In the genomic region with DNA sequence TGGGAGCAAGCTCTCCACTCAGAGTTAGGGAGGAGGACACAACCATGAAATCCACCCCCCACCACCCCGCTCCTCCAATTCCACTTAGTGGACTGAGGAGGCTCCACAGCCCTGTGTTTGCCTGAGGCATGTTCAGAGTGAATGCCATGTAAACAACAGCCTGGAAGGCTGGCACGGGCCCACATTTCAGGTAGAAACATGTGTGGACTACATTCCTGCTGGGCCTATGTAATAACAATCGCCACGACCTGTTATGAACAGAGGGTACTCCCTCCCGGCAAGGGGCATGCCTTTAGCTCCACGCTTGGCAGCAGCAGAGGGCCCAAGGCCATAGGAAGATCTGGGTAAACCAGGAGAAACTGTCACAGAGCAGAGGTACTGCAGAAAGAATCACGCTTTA, we compare ENCODE assay signal across 26 cellular contexts.
A peak's percentile ranks its signal among the peaks of the same experiment; 100 is the strongest.
DNase-seq lines count a peak whose midpoint lies in the region; ATAC-seq and TF ChIP-seq lines count a peak whose summit lies in the region.
"Had no signal": no experiment of that assay in that cellular context is flagged by ENCODE, and none has a peak within 500 bp of the region (broad histone marks: within the 10 kb centered on the region; RNA-seq: fewer than 3 reads in every experiment).

No MANE protein-coding gene starts in this region.

- no peaks in the 10 kb centered on the region for H3K27me3 ChIP-seq in body of pancreas
- H3K27me3 ChIP-seq in upper lobe of right lung: no peaks in the 10 kb centered on the region
- H3K27me3 ChIP-seq: MG63, vagina had no signal

- H3K4me3 ChIP-seq in body of pancreas: no peak overlapping the region
- no peak overlapping the region for H3K4me3 ChIP-seq in upper lobe of right lung
- H3K4me3 ChIP-seq: coronary artery, HAP-1, MG63, vagina had no signal

- intact Hi-C loops in body of pancreas (cut with DNase I): no loop called here
- intact Hi-C loops in upper lobe of right lung (cut with DNase I): no loop called here

- H3K9me3 ChIP-seq in body of pancreas: no peaks in the 10 kb centered on the region
- no peaks in the 10 kb centered on the region for H3K9me3 ChIP-seq in upper lobe of right lung
- H3K9me3 ChIP-seq: HAP-1, MG63, vagina had no signal

- H3K4me1 ChIP-seq in body of pancreas (no peaks in the 10 kb centered on the region), upper lobe of right lung (no peaks in the 10 kb centered on the region)
- H3K4me1 ChIP-seq: HAP-1, vagina had no signal

- ATAC-seq in body of pancreas (peak; percentile 53), left lobe of liver (peak; percentile 37), upper lobe of right lung (peak; percentile 87), HG03354 (IDR thresholded peaks at IDR 0.05; ENCODE audit: poor library complexity, severe bottlenecking, unreplicated experiment) (no peak)
- ATAC-seq: activated CD4-positive, CD25-positive, alpha-beta regulatory T cell treated with anti-CD3 and anti-CD28 coated beads, Interleukin-2, amount 50 U/mL, for 24 hours; activated CD8-positive, alpha-beta T cell treated with anti-CD3 and anti-CD28 coated beads, Interleukin-2, amount 10 ng/mL, durations not matched to agents 7 days and 5 days; SK-N-SH treated with all-trans-retinoic acid at 6 μM for 48 hours had no signal

- peak; percentile 42 for DNase-seq in NCI-H2171 treated with DMSO at 0.1 percent for 48 hours (lab: John Stamatoyannopoulos, UW)
- DNase-seq in NCI-H2171 (lab: John Stamatoyannopoulos, UW): no peak
- DNase-seq in body of pancreas: peak; percentile 31 to 63 (median 46)
- peak; percentile 50 for DNase-seq in left lobe of liver (ENCODE audit: low spot score)
- DNase-seq in upper lobe of right lung: peak; percentile 74
- no peak for DNase-seq in midbrain (lab: John Stamatoyannopoulos, UW)
- DNase-seq in activated CD4-positive, alpha-beta T cell treated with anti-CD3 and anti-CD28 coated beads, Interleukin-2, amount 50 U/mL, for 4 hours: no peak
- DNase-seq: ACHN; activated CD8-positive, alpha-beta T cell treated with anti-CD3 and anti-CD28 coated beads, Interleukin-2, amount 10 ng/mL, durations not matched to agents 7 days and 5 days; activated gamma-delta T cell treated with Interleukin-2 at 50 U/mL for 16 hours; activated T-cell treated with anti-CD3 and anti-CD28 coated beads, Interleukin-2, amount 50 U/mL, for 1 hour; GDM1; head of caudate nucleus; MG63; NCI-H187; NCI-H524 treated with DMSO at 0.1 percent for 48 hours; stimulated activated CD4-positive, alpha-beta T cell treated with anti-CD3 and anti-CD28 coated beads, Interleukin-1b, Interleukin-23, amount 100 ng/mL, for 48 hours; substantia nigra; T1000 had no signal

- TF ChIP-seq POLR2A in body of pancreas (IDR thresholded peaks at IDR 0.05): no peak

- WGBS in body of pancreas, 2 donors: 56 to 76% methylated on average over 7 of the region's 7 CpGs

- no peak for TF ChIP-seq CTCF in body of pancreas (IDR thresholded peaks at IDR 0.05)
- no peak for TF ChIP-seq CTCF in upper lobe of right lung (IDR thresholded peaks at IDR 0.05)

- H3K27ac ChIP-seq in body of pancreas (no peak overlapping the region), upper lobe of right lung (no peak overlapping the region)
- H3K27ac ChIP-seq: C4-2B, coronary artery, vagina had no signal

- no peaks in the 10 kb centered on the region for H3K36me3 ChIP-seq in body of pancreas (replicated peaks in 1 of 2; ENCODE audit: insufficient read depth in 1 of 2, low read depth in 2 of 2)
- H3K36me3 ChIP-seq in upper lobe of right lung: no peaks in the 10 kb centered on the region
- H3K36me3 ChIP-seq: HAP-1, MG63, vagina had no signal

Comparison
In these comparisons a context has a peak if more than half of its experiments do, and no peak if none do; other contexts are left out.
1. DNase-seq: peak in NCI-H2171 treated with DMSO at 0.1 percent for 48 hours (single experiment), body of pancreas (4 of 4), left lobe of liver (single experiment) and upper lobe of right lung (single experiment); none in NCI-H2171 (single experiment), midbrain (single experiment) and activated CD4-positive, alpha-beta T cell treated with anti-CD3 and anti-CD28 coated beads, Interleukin-2, amount 50 U/mL, for 4 hours (0 of 2).